ENCODE assay signal across 8 cellular contexts in the genomic region with DNA sequence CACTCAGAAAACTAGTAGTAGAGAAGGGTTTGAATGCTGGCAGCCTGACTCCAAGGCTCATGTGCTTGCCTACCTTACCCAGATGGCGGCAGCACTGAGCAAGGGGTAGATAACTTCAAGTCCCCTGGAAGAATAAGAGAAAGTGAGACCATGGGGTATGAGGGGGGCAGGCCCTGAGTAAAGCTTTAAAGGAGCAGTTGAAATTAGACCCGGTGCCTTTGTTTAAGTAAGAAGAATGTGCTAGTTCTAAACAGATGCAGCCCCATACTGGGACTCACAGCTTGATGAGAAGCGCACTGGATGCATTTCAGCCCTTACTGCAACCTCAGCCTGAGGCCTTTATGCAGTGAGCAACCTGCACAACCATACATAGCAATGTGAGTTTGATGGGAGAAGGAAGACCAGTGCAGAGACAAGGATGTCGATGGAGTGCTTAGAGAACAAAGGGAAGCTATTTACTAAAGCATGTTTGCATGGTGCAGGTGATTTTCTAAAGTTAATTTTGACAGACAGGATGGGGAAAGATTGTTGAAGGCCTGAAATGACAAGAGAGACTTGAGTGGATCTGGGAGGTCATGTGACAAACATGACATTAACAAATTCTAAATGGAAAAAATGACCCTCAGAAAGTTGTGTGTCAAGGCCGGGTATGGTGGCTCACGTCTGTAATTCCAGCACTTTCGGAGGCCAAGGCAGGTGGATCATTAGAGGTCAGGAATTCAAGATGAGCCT. TPM values are rescaled to one million over a fixed set of nuclear protein-coding genes. Genes with fewer than 3 reads are reported as not detected.
DNase-seq lines count a peak whose midpoint lies in the region; ATAC-seq and TF ChIP-seq lines count a peak whose summit lies in the region.

No MANE protein-coding gene starts in this region.

- H3K36me3 ChIP-seq in NT2/D1 (ENCODE audit: insufficient read depth, insufficient read length, low read length) = no peaks in the 10 kb centered on the region

- H3K4me3 Mint-ChIP-seq in activated naive CD8-positive, alpha-beta T cell treated with anti-CD3 and anti-CD28 coated beads for 36 hours = peak overlapping the region; percentile 78

- no peaks in the 10 kb centered on the region for H3K9me3 ChIP-seq in NT2/D1 (ENCODE audit: insufficient read depth, low read length)

- H3K4me3 ChIP-seq in NT2/D1 (ENCODE audit: insufficient read length, low read depth) = no peak overlapping the region

- no peaks in the 10 kb centered on the region for H3K4me1 ChIP-seq in NT2/D1 (ENCODE audit: insufficient read depth, insufficient read length)

- H3K27me3 ChIP-seq in NT2/D1 (ENCODE audit: insufficient read depth, insufficient read length) = no peaks in the 10 kb centered on the region

- TF ChIP-seq POLR2A in GM18505 (IDR thresholded peaks at IDR 0.05; ENCODE audit: borderline replicate concordance, extremely low read depth, insufficient read depth, insufficient read length) = no peak

- peak overlapping the region; percentile 98 for H3K27ac Mint-ChIP-seq in activated naive CD8-positive, alpha-beta T cell treated with anti-CD3 and anti-CD28 coated beads for 36 hours

- no peaks in the 10 kb centered on the region for H3K27me3 Mint-ChIP-seq in activated naive CD8-positive, alpha-beta T cell treated with anti-CD3 and anti-CD28 coated beads for 36 hours

- H3K4me1 Mint-ChIP-seq in activated naive CD8-positive, alpha-beta T cell treated with anti-CD3 and anti-CD28 coated beads for 36 hours = peaks cover 59% of the 10 kb centered on the region

- DNase-seq in activated gamma-delta T cell treated with Interleukin-2 at 50 U/mL for 16 hours (peak; percentile 37), activated gamma-delta T cell (lab: John Stamatoyannopoulos, UW) (no peak), NT2/D1 (ENCODE audit: low read depth, low spot score) (peak; percentile 81), left lobe of liver (ENCODE audit: low spot score) (peak; percentile 63), SHP77 treated with DMSO at 0.1 percent for 48 hours (lab: John Stamatoyannopoulos, UW) (no peak), hepatic stellate cell (ENCODE audit: low spot score) (no peak)
- peak; percentile 75 for DNase-seq in activated naive CD8-positive, alpha-beta T cell treated with anti-CD3 and anti-CD28 coated beads for 36 hours

- ATAC-seq in left lobe of liver = peak; percentile 88
- ATAC-seq in GM18505 (IDR thresholded peaks at IDR 0.05; ENCODE audit: unreplicated experiment) = no peak

- H3K36me3 Mint-ChIP-seq in activated naive CD8-positive, alpha-beta T cell treated with anti-CD3 and anti-CD28 coated beads for 36 hours = peaks cover 8% of the 10 kb centered on the region

- H3K9ac ChIP-seq in NT2/D1 (ENCODE audit: insufficient read length, low read depth) = no peak overlapping the region

- no peaks in the 10 kb centered on the region for H3K9me3 Mint-ChIP-seq in activated naive CD8-positive, alpha-beta T cell treated with anti-CD3 and anti-CD28 coated beads for 36 hours

RNA-seq across cellular contexts. Expression of a gene that starts 27.1 kb away (rescaled TPM):
- 1 to 10 TPM; 1.0 to 1.3 TPM for total RNA-seq in activated naive CD8-positive, alpha-beta T cell treated with anti-CD3 and anti-CD28 coated beads for 36 hours
- not detected for total RNA-seq in left lobe of liver

RNA-seq across cellular contexts. Expression of a gene that starts 32.2 kb away (rescaled TPM):
- 10 to 100 TPM; 65.2 to 65.5 TPM for total RNA-seq in activated naive CD8-positive, alpha-beta T cell treated with anti-CD3 and anti-CD28 coated beads for 36 hours
- total RNA-seq in left lobe of liver = 0.55 TPM

RNA-seq across cellular contexts. Expression of a gene that starts 39.5 kb away (rescaled TPM):
- under 1 TPM; 0.20 to 0.39 TPM for total RNA-seq in activated naive CD8-positive, alpha-beta T cell treated with anti-CD3 and anti-CD28 coated beads for 36 hours
- total RNA-seq in left lobe of liver = not detected

Comparison
In these comparisons a context has a peak if more than half of its experiments do, and no peak if none do; other contexts are left out.
1. DNase-seq: peak in activated gamma-delta T cell treated with Interleukin-2 at 50 U/mL for 16 hours (single experiment), NT2/D1 (single experiment), activated naive CD8-positive, alpha-beta T cell treated with anti-CD3 and anti-CD28 coated beads for 36 hours (single experiment) and left lobe of liver (single experiment); none in activated gamma-delta T cell (single experiment), SHP77 treated with DMSO at 0.1 percent for 48 hours (single experiment) and hepatic stellate cell (single experiment).
2. RNA of a gene that starts 32.2 kb away (total RNA-seq): 65.2 to 65.5 TPM in activated naive CD8-positive, alpha-beta T cell treated with anti-CD3 and anti-CD28 coated beads for 36 hours; 0.55 TPM in left lobe of liver (single experiment); every median in the first group is over 10 times any median in the second.